Comparison of ENCODE assay signal across 8 cellular contexts in the genomic region with DNA sequence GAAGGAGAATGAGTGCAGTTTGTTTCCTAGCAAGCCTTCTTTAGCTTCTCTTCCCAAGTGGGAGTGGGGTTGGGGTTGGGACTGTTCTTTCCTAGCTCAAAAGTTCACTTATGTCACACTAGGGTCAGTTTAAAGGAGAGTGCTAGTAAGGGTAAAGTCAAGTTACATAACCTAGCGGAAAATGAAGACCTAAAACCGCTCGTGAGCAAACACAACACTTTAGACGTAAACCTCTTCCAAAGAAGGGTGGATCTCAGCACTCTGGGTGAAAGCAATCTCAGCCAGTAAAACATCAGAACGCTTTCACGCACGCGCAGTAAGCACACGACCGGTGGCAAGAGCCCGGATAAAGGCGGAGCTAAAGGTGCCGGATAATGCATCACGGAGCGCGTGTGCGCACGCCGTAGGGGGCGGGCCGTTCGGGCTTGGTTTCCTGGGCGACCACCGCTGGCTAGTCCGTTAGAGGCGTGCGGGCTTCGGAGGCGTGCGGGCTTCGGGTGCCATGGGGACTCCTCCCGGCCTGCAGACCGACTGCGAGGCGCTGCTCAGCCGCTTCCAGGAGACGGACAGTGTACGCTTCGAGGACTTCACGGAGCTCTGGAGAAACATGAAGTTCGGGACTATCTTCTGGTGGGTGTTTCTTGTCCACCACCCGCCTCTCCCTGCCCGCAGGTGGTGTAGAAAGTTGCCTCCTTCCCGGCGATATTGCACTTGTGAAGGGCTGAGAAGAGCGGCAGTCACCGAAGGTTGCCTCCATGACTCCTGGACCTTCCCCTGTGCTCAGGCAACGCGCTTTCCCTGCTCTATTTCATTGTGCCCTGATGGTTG. TPM values are rescaled to one million over a fixed set of nuclear protein-coding genes. Genes with fewer than 3 reads are reported as not detected.
DNase-seq lines count a peak whose midpoint lies in the region; ATAC-seq and TF ChIP-seq lines count a peak whose summit lies in the region.

A gene with protein sequence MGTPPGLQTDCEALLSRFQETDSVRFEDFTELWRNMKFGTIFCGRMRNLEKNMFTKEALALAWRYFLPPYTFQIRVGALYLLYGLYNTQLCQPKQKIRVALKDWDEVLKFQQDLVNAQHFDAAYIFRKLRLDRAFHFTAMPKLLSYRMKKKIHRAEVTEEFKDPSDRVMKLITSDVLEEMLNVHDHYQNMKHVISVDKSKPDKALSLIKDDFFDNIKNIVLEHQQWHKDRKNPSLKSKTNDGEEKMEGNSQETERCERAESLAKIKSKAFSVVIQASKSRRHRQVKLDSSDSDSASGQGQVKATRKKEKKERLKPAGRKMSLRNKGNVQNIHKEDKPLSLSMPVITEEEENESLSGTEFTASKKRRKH (plus strand): TSS at position 462 of the 828 bp plus-strand sequence. CDS start 41 bp downstream, at position 503.

- no peak for TF ChIP-seq CTCF in heart right ventricle (IDR thresholded peaks at IDR 0.05)
- TF ChIP-seq CTCF in type B pancreatic cell (conservative IDR thresholded peaks at IDR 0.05): no peak

- peak within 1 kb of the TSS; percentile 99 for H3K4me3 Mint-ChIP-seq in type B pancreatic cell

- peaks cover 0 to 13% (median 0%) of the 10 kb centered on the region in 9 donors for H3K36me3 ChIP-seq in heart right ventricle

- intact Hi-C loops in heart right ventricle (cut with DNase I): loop anchor here in 3 of 10 donors (1.0 to 10.0 kb wide), 3 partner anchors 11 to 297 kb away; a partner anchor contains a TSS

- no peaks in the 10 kb centered on the region for H3K9me3 ChIP-seq in heart right ventricle

- no peaks in the 10 kb centered on the region for H3K27me3 Mint-ChIP-seq in type B pancreatic cell

- H3K36me3 Mint-ChIP-seq in type B pancreatic cell: peaks cover 5% of the 10 kb centered on the region

- peak within 1 kb of the TSS; percentile 21 to 95 (median 84) for H3K4me3 ChIP-seq in heart right ventricle

- TF ChIP-seq POLR2A in GM15510 (IDR thresholded peaks at IDR 0.05; ENCODE audit: borderline replicate concordance, extremely low read depth, insufficient read length): peak; percentile 69

- 0 to 1% methylated on average over 49 of the region's 49 CpGs for WGBS in heart right ventricle, 2 donors

- peak within 1 kb of the TSS; percentile 92 for H3K27ac Mint-ChIP-seq in type B pancreatic cell

- DNase-seq in NCI-H146 treated with DMSO at 0.1 percent for 48 hours (lab: John Stamatoyannopoulos, UW; ENCODE audit: unreplicated experiment) (peak; percentile 87), T-helper 1 cell (peak; percentile 93 to 98 (median 97)), amniotic stem cell (lab: John Stamatoyannopoulos, UW) (peak; percentile 99), heart right ventricle (peak; percentile 97), pons (ENCODE audit: low spot score) (peak; percentile 99), type B pancreatic cell (ENCODE audit: extremely low spot score, unreplicated experiment) (peak; percentile 92)

- ATAC-seq in HG02884 (IDR thresholded peaks at IDR 0.05; ENCODE audit: unreplicated experiment) (peak; percentile 99), heart right ventricle (peak; percentile 98 to 100 (median 99))

- H3K4me1 Mint-ChIP-seq in type B pancreatic cell (ENCODE audit: unreplicated experiment): peaks cover 37% of the 10 kb centered on the region

- no peaks in the 10 kb centered on the region for H3K9me3 Mint-ChIP-seq in type B pancreatic cell

- H3K27ac ChIP-seq in heart right ventricle: peak within 1 kb of the TSS; percentile 44 to 98 (median 90)

- peaks cover 0 to 46% (median 29%) of the 10 kb centered on the region in 9 donors for H3K4me1 ChIP-seq in heart right ventricle

- no peaks in the 10 kb centered on the region for H3K27me3 ChIP-seq in heart right ventricle

RNA-seq across cellular contexts. Expression of the gene that starts here (rescaled TPM):
- total RNA-seq in heart right ventricle (10 to 100 TPM in 2 of 10 donors, 1 to 10 TPM in 8; 5.6 to 11.9 (median 7.4) TPM), type B pancreatic cell (ENCODE audit: low replicate concordance) (3.2 and 5.6 TPM in 2 replicates)
- 1 to 10 TPM; 4.2 to 6.2 TPM for polyA plus RNA-seq in heart right ventricle

Comparison
In these comparisons a context has a peak if more than half of its experiments do, and no peak if none do; other contexts are left out.
1. Peak in every context shown above with its lines: DNase-seq, ATAC-seq, H3K4me3 ChIP-seq and H3K27ac ChIP-seq.